In genomic region chr11:65121447-65121864, GRCh38 we compare ENCODE assay signal across 1 cellular context.
A peak's percentile ranks its signal among the peaks of the same experiment; 100 is the strongest.
TF ChIP-seq lines count a peak whose summit lies in the region.

No MANE protein-coding gene starts in this region.

TF ChIP-seq in K562, 482 proteins besides CTCF, POLR2A, EP300 and RAD21 (continues in another document):
- TF ChIP-seq KDM1A (IDR thresholded peaks at IDR 0.05) (no peak), BRD9 (IDR thresholded peaks at IDR 0.05; ENCODE audit: low read depth, partially characterized antibody) (peak; percentile 76), KDM2B (CRISPR knock-in tag; IDR thresholded peaks at IDR 0.05) (no peak), THAP12 (CRISPR knock-in tag; IDR thresholded peaks at IDR 0.05) (no peak), MEF2A (IDR thresholded peaks at IDR 0.05; ENCODE audit: control insufficient read depth, low read depth, low read length) (no peak), ZNF609 (CRISPR knock-in tag; IDR thresholded peaks at IDR 0.05; ENCODE audit: borderline replicate concordance) (no peak), ESRRB (CRISPR knock-in tag; IDR thresholded peaks at IDR 0.05; ENCODE audit: borderline replicate concordance) (no peak), NR2C2 (CRISPR knock-in tag; IDR thresholded peaks at IDR 0.05) (0 out of 2 replicates have a peak, but pooled peaks have one; percentile 23), NR2C2 (tag; IDR thresholded peaks at IDR 0.05) (peak; percentile 85), SMAD2 (IDR thresholded peaks at IDR 0.05; ENCODE audit: low read depth, low read length) (no peak), E2F4 (CRISPR knock-in tag; IDR thresholded peaks at IDR 0.05; ENCODE audit: low read depth) (no peak), GATA2 (CRISPR knock-in tag; IDR thresholded peaks at IDR 0.05) (no peak), ZNF740 (CRISPR knock-in tag; IDR thresholded peaks at IDR 0.05) (no peak), ZNF740 (tag; IDR thresholded peaks at IDR 0.05) (no peak), ZBTB7A (IDR thresholded peaks at IDR 0.05; ENCODE audit: borderline replicate concordance, control insufficient read depth, low read depth, low read length) (no peak), HES1 (IDR thresholded peaks at IDR 0.05; ENCODE audit: low read depth) (no peak), IRF9 (tag; IDR thresholded peaks at IDR 0.05) (no peak), ZNF408 (CRISPR knock-in tag; IDR thresholded peaks at IDR 0.05; ENCODE audit: low read depth) (no peak), HDAC2 (IDR thresholded peaks at IDR 0.05) (no peak), IRF1 (CRISPR knock-in tag; IDR thresholded peaks at IDR 0.05; ENCODE audit: borderline replicate concordance) (no peak), KLF10 (CRISPR knock-in tag; IDR thresholded peaks at IDR 0.05) (no peak), ZFP1 (CRISPR knock-in tag; IDR thresholded peaks at IDR 0.05) (no peak), SMARCC2 (IDR thresholded peaks at IDR 0.05; ENCODE audit: low read depth) (no peak), U2AF1 (optimal IDR thresholded peaks at IDR 0.05; ENCODE audit: low read depth, low read length) (no peak), ZNF395 (CRISPR knock-in tag; IDR thresholded peaks at IDR 0.05) (no peak), ZNF644 (tag; IDR thresholded peaks at IDR 0.05; ENCODE audit: low read depth) (no peak), ZBTB2 (IDR thresholded peaks at IDR 0.05) (no peak), ARNT (IDR thresholded peaks at IDR 0.05) (0 out of 4 replicates have a peak, but pooled peaks of 1 of the 2 experiments have one; percentile 47), STAG1 (CRISPR knock-in tag; IDR thresholded peaks at IDR 0.05; ENCODE audit: borderline replicate concordance) (no peak), UBTF (IDR thresholded peaks at IDR 0.05; ENCODE audit: borderline replicate concordance in 1 of 2, low read depth in 2 of 2, low read length in 2 of 2) (no peak), CREB3L1 (IDR thresholded peaks at IDR 0.05; ENCODE audit: borderline replicate concordance, low read depth) (no peak), ZNF77 (CRISPR knock-in tag; IDR thresholded peaks at IDR 0.05) (no peak), THRAP3 (IDR thresholded peaks at IDR 0.05; ENCODE audit: borderline replicate concordance) (no peak), NFIC (IDR thresholded peaks at IDR 0.05) (no peak), CXXC5 (CRISPR knock-in tag; IDR thresholded peaks at IDR 0.05) (no peak), CEBPG (CRISPR knock-in tag; IDR thresholded peaks at IDR 0.05) (peak; percentile 40; the same call in 1 of the 2 replicates), CEBPG (tag; conservative IDR thresholded peaks at IDR 0.05 in 1 of 2, IDR thresholded peaks at IDR 0.05 in 1 of 2) (no peak), FOXM1 (IDR thresholded peaks at IDR 0.05; ENCODE audit: low read depth) (no peak), FOXM1 (CRISPR knock-in tag; IDR thresholded peaks at IDR 0.05; ENCODE audit: low read depth) (0 out of 2 replicates have a peak, but pooled peaks have one; percentile 8), MIER1 (IDR thresholded peaks at IDR 0.05; ENCODE audit: low read depth) (0 out of 2 replicates have a peak, but pooled peaks have one; percentile 34)
